ENCODE assay signal across 7 cellular contexts in the genomic region with DNA sequence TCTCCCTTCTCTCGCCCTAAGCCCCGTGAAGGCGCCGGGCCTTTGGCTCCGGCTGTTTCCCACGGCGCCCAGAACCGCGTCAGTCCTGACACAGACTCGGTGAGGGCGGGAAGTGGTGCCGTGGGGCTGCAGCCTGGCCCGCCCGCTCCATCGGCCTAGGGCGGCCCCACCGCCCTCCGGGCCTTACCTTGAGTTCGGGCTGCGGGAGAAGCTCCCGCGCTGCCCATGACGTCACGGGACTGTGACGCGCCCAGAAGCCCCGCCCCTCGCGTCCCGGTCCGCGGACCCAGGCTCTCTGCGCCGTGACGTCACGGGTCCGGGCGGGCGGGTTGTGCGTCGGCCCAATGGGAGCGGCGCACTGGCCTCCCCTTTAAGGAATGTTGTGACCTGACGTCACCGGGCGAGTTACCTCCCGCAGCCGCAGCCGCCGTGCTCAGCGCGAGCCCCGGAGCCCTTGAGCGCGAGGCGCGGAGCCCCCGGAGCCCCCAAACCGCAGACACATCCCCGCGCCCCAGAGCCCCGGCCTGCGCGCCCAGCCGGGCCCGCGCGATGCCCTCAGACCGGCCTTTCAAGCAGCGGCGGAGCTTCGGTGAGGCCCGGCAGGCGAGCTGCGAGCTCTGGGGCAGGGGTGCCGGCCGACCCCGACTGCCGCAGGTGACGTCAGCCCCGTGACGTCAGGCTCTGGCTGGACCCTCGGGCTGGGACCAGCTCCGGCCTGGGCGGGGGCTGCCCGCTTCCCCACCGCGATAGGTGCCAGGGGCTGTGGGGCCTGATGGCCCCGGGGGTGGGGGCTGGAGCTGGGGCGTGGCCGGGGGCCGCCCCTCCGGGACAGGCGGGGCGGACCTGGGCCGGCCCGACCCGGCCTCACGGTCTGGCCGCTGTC. TPM values are rescaled to one million over a fixed set of nuclear protein-coding genes. Genes with fewer than 3 reads are reported as not detected.
A peak's percentile ranks its signal among the peaks of the same experiment; 100 is the strongest.
DNase-seq lines count a peak whose midpoint lies in the region; ATAC-seq lines count a peak whose summit lies in the region.

A gene (plus strand): TSS at position 399 of the 883 bp plus-strand sequence. CDS start 151 bp downstream, at position 550.

- H3K36me3 ChIP-seq in Karpas-422 (ENCODE audit: insufficient read depth, low read length) = no peaks in the 10 kb centered on the region
- H3K36me3 ChIP-seq in skeletal muscle tissue (ENCODE audit: control insufficient read depth in 3 of 3, insufficient read depth in 3 of 3, low read length in 3 of 3) = peaks cover 0 to 2% (median under 1%) of the 10 kb centered on the region in 3 donors

- ATAC-seq in GM18909 (IDR thresholded peaks at IDR 0.05; ENCODE audit: poor library complexity, unreplicated experiment) (peak; percentile 67), HG02870 (IDR thresholded peaks at IDR 0.05; ENCODE audit: unreplicated experiment) (no peak)
- ATAC-seq in activated CD4-positive, CD25-positive, alpha-beta regulatory T cell treated with anti-CD3 and anti-CD28 coated beads, Interleukin-2, amount 50 U/mL, for 24 hours = peak; percentile 84 to 89

- peak within 1 kb of the TSS; percentile 70 for H3K4me3 ChIP-seq in Karpas-422 (ENCODE audit: low read length)
- H3K4me3 ChIP-seq in skeletal muscle tissue (ENCODE audit: low read length in 3 of 3) = peak within 1 kb of the TSS; percentile 71 to 86 (median 85)

- H3K9me3 ChIP-seq in Karpas-422 (ENCODE audit: low read length) (no peaks in the 10 kb centered on the region), skeletal muscle tissue (ENCODE audit: control insufficient read depth in 3 of 3, low read length in 3 of 3) (no peaks in the 10 kb centered on the region)

- DNase-seq in Karpas-422 (peak; percentile 93), caudate nucleus (lab: John Stamatoyannopoulos, UW) (peak in 60 of 61 donors; percentile 43 to 98 (median 89)), iPS-NIHi7 (ENCODE audit: extremely low spot score) (peak; percentile 95)

- H3K9ac ChIP-seq in Karpas-422 (ENCODE audit: low read length) (peak within 1 kb of the TSS; percentile 74), skeletal muscle tissue (ENCODE audit: low read depth in 1 of 3, low read length in 3 of 3) (peak within 1 kb of the TSS; percentile 88 to 93 (median 89))

- peaks cover 4% of the 10 kb centered on the region; the same call in 1 of the 2 replicates for H3K4me1 ChIP-seq in Karpas-422 (ENCODE audit: low read length)
- H3K4me1 ChIP-seq in skeletal muscle tissue (ENCODE audit: control insufficient read depth in 3 of 3, insufficient read depth in 3 of 3, low read length in 3 of 3) = peaks cover under 1 to 18% (median 12%) of the 10 kb centered on the region in 3 donors

- no peaks in the 10 kb centered on the region for H4K20me1 ChIP-seq in Karpas-422 (ENCODE audit: insufficient read depth, low read depth, low read length)

- no peak within 1 kb of the TSS for H2AFZ ChIP-seq in Karpas-422 (ENCODE audit: low read length)

- no peaks in the 10 kb centered on the region for H3K27me3 ChIP-seq in Karpas-422 (ENCODE audit: low read length)
- H3K27me3 ChIP-seq in skeletal muscle tissue (ENCODE audit: control insufficient read depth in 3 of 3, insufficient read depth in 3 of 3, low read length in 3 of 3) = no peaks in the 10 kb centered on the region

- no peaks in the 10 kb centered on the region for H3K9me2 ChIP-seq in Karpas-422 (replicated peaks; ENCODE audit: insufficient read depth, low read length)

- H3K27ac ChIP-seq in Karpas-422 (ENCODE audit: low read length) (no peak within 1 kb of the TSS), caudate nucleus (ENCODE audit: low read depth, low read length) (peak within 1 kb of the TSS; percentile 94), skeletal muscle tissue (ENCODE audit: low read depth, low read length) (peak within 1 kb of the TSS; percentile 89)

- H3K79me2 ChIP-seq in Karpas-422 (ENCODE audit: low read length) = peaks cover 5% of the 10 kb centered on the region

- H3K4me2 ChIP-seq in Karpas-422 (ENCODE audit: low read depth, low read length, poor library complexity, severe bottlenecking) = peak within 1 kb of the TSS; percentile 66

RNA-seq across cellular contexts. Expression of the gene that starts here (rescaled TPM):
- total RNA-seq in Karpas-422 (2014; rRNA removed; shearing (Covaris generic); ENCODE audit: low replicate concordance) = 12.4 and 13.8 TPM in 2 replicates
- total RNA-seq in skeletal muscle tissue = 11.0 TPM
